In the genomic region with DNA sequence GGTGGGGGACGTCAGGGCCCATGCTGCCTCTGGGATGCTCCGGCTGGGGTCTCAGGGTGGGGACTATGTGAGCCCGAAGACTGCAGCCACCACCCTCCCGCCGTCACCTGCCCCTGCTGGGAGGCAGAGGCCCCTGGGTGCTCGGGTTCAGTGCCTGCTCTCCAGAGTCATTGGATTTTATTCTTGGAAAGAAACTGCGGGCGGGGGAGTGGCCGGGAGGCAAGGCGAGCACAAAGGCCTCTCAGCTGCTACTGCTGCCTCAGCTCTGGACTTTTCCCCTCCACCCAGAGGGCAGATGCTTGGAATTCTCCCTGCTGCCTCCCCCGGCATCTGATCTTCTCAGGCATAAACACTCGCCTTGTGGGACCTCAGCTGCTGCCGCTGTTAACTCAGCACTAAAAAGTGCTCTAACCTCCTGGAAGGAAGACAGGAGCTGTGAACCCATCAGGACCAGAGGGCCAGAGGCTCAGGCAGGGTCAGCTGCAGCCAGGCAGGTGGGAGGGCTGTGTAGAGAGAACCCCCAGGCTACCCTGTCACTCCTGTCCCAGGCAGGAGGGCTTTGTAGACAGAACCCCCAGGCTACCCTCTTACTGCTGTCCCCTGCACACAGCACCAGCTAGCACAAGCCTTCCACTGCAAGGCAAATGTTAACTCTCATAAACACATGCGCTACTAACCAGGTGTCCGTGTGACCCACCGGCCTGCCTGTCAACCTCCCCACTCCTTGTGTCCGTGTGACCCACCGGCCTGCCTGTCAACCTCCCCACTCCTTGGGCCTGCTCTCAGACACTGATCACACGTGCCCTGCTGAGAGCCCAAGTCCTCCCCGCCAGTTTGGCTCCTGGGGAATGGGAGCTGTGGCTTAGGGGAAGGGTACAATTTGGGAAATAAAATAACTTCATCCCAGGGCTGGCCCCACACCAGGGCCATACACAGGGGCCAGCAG, we compare ENCODE assay signal across 1 cellular context.
TF ChIP-seq lines count a peak whose summit lies in the region.

No MANE protein-coding gene starts in this region.

TF ChIP-seq in H1, 55 proteins besides CTCF, POLR2A, EP300 and RAD21:
- TF ChIP-seq RNF2 (IDR thresholded peaks at IDR 0.05; ENCODE audit: borderline replicate concordance, low read depth, low read length, missing control alignments, poor library complexity, severe bottlenecking), result no peak
- TF ChIP-seq TEAD4 (IDR thresholded peaks at IDR 0.05; ENCODE audit: low read depth, low read length), result peak; percentile 79
